21 cellular contexts compared by ENCODE assay signal in the genomic region with DNA sequence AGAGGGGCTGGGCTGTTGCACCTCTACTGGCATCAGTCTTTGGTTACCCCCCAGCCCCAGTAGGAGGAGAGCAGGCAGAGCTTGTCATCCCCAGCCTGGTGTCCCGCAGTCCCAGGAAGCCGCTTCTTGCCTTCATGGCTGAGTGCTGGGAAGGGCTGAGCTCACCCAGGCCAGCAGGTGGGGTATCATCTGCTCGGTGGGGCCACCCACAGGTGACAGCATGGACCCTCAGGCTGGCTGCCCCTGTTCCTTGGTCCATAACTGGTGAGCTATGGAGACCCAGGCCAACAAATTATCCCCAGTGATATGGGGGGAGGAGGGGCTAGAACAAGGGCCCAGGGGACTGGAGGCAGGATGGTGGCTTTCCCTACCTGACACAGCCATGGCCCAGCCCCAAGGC. TPM values are rescaled to one million over a fixed set of nuclear protein-coding genes. Genes with fewer than 3 reads are reported as not detected.
DNase-seq lines count a peak whose midpoint lies in the region; ATAC-seq, FAIRE-seq and TF ChIP-seq lines count a peak whose summit lies in the region.
"Had no signal": no experiment of that assay in that cellular context is flagged by ENCODE, and none has a peak within 500 bp of the region (broad histone marks: within the 10 kb centered on the region; RNA-seq: fewer than 3 reads in every experiment).

No MANE protein-coding gene starts in this region.

- 0 out of 5 replicates have a peak, but pooled peaks cover 4 to 5% of the 10 kb centered on the region in 2 experiments for H3K27me3 ChIP-seq in K562 (ENCODE audit: control insufficient read depth in 2 of 2, insufficient read depth in 2 of 2, low read length in 2 of 2)
- H3K27me3 ChIP-seq in body of pancreas: no peaks in the 10 kb centered on the region

- ATAC-seq in K562 (peak; percentile 24; the same call in 2 of the 3 replicates), body of pancreas (no peak)
- ATAC-seq: Right ventricle myocardium inferior had no signal

- no peaks in the 10 kb centered on the region for H3K79me2 ChIP-seq in K562 (ENCODE audit: control insufficient read depth, insufficient read depth, low read length)

- H3K9me3 Mint-ChIP-seq in progenitor cell of endocrine pancreas (ENCODE audit: low read depth): no peaks in the 10 kb centered on the region
- H3K9me3 Mint-ChIP-seq: T-helper 1 cell treated with Interleukin-12 subunit alpha and Interleukin-12 subunit beta and Interleukin-4 antibody, amounts not matched to agents 30 μg/mL and 1 μg/mL, for 36 hours had no signal

- no peak overlapping the region for H3K4me3 ChIP-seq in K562
- H3K4me3 ChIP-seq in body of pancreas: no peak overlapping the region
- H3K4me3 ChIP-seq: SK-N-MC had no signal

- no peak overlapping the region for H3K27ac ChIP-seq in K562 (ENCODE audit: extremely low read depth, low read depth, low read length)
- H3K27ac ChIP-seq in body of pancreas: no peak overlapping the region
- H3K27ac ChIP-seq: SK-N-MC had no signal

- TF ChIP-seq POLR2A in K562 (conservative IDR thresholded peaks at IDR 0.05) (no peak), body of pancreas (IDR thresholded peaks at IDR 0.05) (no peak)

- no peaks in the 10 kb centered on the region for H3K9me1 ChIP-seq in K562 (ENCODE audit: control insufficient read depth, insufficient read depth, low read length)

- H3K27ac Mint-ChIP-seq in progenitor cell of endocrine pancreas: no peak overlapping the region
- H3K27ac Mint-ChIP-seq: T-helper 1 cell treated with Interleukin-12 subunit alpha and Interleukin-12 subunit beta and Interleukin-4 antibody, amounts not matched to agents 30 μg/mL and 1 μg/mL, for 36 hours had no signal

- H3K4me1 ChIP-seq in K562 (replicated peaks in 1 of 2; ENCODE audit: control insufficient read depth in 2 of 2, insufficient read depth in 2 of 2, low read length in 2 of 2) (peaks cover 10 to 28% of the 10 kb centered on the region in 2 experiments; a peak in 4 of 5 replicates), body of pancreas (peaks cover 21% of the 10 kb centered on the region)

- H3K36me3 ChIP-seq in K562 (ENCODE audit: control insufficient read depth, insufficient read depth, low read length) (no peaks in the 10 kb centered on the region), body of pancreas (replicated peaks in 1 of 2; ENCODE audit: insufficient read depth in 1 of 2, low read depth in 2 of 2) (no peaks in the 10 kb centered on the region)

- BruUV-seq in K562 (replicated peaks; lab: Mats Ljungman, UMichigan): no TSS peak

- no peak overlapping the region for H2AFZ ChIP-seq in K562 (ENCODE audit: low read depth, low read length)

- no peak overlapping the region for H3K9ac ChIP-seq in K562 (ENCODE audit: insufficient read depth in 1 of 2, low read depth in 2 of 2, low read length in 2 of 2)

- CTCF ChIA-PET in K562 (lab: Yijun Ruan, JAX; ENCODE audit: low intra/inter-chr PET ratio): no interaction called here

- no peak overlapping the region for H3K4me2 ChIP-seq in K562 (ENCODE audit: insufficient read depth, low read length)

- no peaks in the 10 kb centered on the region for H4K20me1 ChIP-seq in K562 (replicated peaks; ENCODE audit: control insufficient read depth, insufficient read depth, low read length)

- WGBS in K562 (ENCODE audit: insufficient coverage, low coverage, missing lambda C conversion rate): 50% methylated on average over 2 of the region's 3 CpGs
- 93 to 100% methylated on average over 1 to 3 of the region's 3 CpGs for WGBS in body of pancreas, 2 donors

- in situ Hi-C loops in K562 (cut with MboI): no loop called here

- no peak overlapping the region for H3K4me3 Mint-ChIP-seq in progenitor cell of endocrine pancreas (ENCODE audit: low read depth)
- H3K4me3 Mint-ChIP-seq: T-helper 1 cell treated with Interleukin-12 subunit alpha and Interleukin-12 subunit beta and Interleukin-4 antibody, amounts not matched to agents 30 μg/mL and 1 μg/mL, for 36 hours had no signal

- no peaks in the 10 kb centered on the region for H3K9me3 ChIP-seq in K562 (replicated peaks; ENCODE audit: control insufficient read depth, insufficient read depth, low read depth, low read length)
- no peaks in the 10 kb centered on the region for H3K9me3 ChIP-seq in body of pancreas

- intact Hi-C loops in K562 (cut with micrococcal nuclease): no loop called here
- intact Hi-C loops in posterior cingulate gyrus (cut with DNase I): no loop called here
- intact Hi-C loops in body of pancreas (cut with DNase I): no loop called here

- no peaks in the 10 kb centered on the region for H3K36me3 Mint-ChIP-seq in progenitor cell of endocrine pancreas (ENCODE audit: insufficient read depth)

- no peak for TF ChIP-seq RAD21 in K562 (CRISPR knock-in tag; conservative IDR thresholded peaks at IDR 0.05 in 1 of 2, IDR thresholded peaks at IDR 0.05 in 1 of 2)

- TF ChIP-seq EP300 in K562 (IDR thresholded peaks at IDR 0.05; ENCODE audit: low read length): no peak

- POLR2A ChIA-PET in K562 (lab: Yijun Ruan, JAX): no interaction called here

- no peak for FAIRE-seq in K562 (lab: Jason Lieb, UNC)
- FAIRE-seq: GM12892 had no signal

- DNase-seq in HuH-7 (ENCODE audit: low spot score) (peak; percentile 93), K562 (ENCODE audit: extremely low read depth in 1 of 4, low spot score in 3 of 4) (no peak), progenitor cell of endocrine pancreas (ENCODE audit: low spot score, unreplicated experiment) (no peak), posterior cingulate gyrus (no peak), body of pancreas (no peak), DMS153 treated with DMSO at 0.1 percent for 48 hours (lab: John Stamatoyannopoulos, UW; ENCODE audit: unreplicated experiment) (no peak)
- DNase-seq: C1 segment of cervical spinal cord; DMS153; H7; NCI-H1048; NCI-H146; NCI-H2081 treated with DMSO at 0.1 percent for 48 hours; NCI-H226; NCI-H69; NK-92 treated with Interleukin-12 subunit alpha and Interleukin-12 subunit beta, amount 100 ng/mL, for 24 hours had no signal

- peak; percentile 9 for TF ChIP-seq CTCF in GM12873 (IDR thresholded peaks at IDR 0.05; ENCODE audit: insufficient read depth, low read depth, low read length, missing control alignments)
- TF ChIP-seq CTCF in K562 (IDR thresholded peaks at IDR 0.05 in 2 of 3, conservative IDR thresholded peaks at IDR 0.05 in 1 of 3; ENCODE audit: insufficient read depth in 2 of 3, low read depth in 1 of 3, low read length in 3 of 3): peak; percentile 22 to 93 (median 43); a peak in 4 of 6 replicates
- peak; percentile 18 for TF ChIP-seq CTCF in progenitor cell of endocrine pancreas (IDR thresholded peaks at IDR 0.05; ENCODE audit: unreplicated experiment)
- TF ChIP-seq CTCF in body of pancreas (IDR thresholded peaks at IDR 0.05): no peak

- peaks cover 13% of the 10 kb centered on the region for H3K4me1 Mint-ChIP-seq in progenitor cell of endocrine pancreas (ENCODE audit: low read depth)

- peaks cover 5% of the 10 kb centered on the region for H3K27me3 Mint-ChIP-seq in progenitor cell of endocrine pancreas

TF ChIP-seq in K562, 482 proteins besides CTCF, POLR2A, EP300 and RAD21 (continues in another document):
- TF ChIP-seq TRIM24 (IDR thresholded peaks at IDR 0.05): no peak

RNA-seq across cellular contexts. Expression of gene RHOD, which starts 6.5 kb away (rescaled TPM):
- total RNA-seq in K562 (2011; cell fraction: chromatin; rRNA removed; ENCODE audit: low replicate concordance): not detected in 2 replicates
- not detected in 2 replicates for total RNA-seq in K562 (2011; cell fraction: nucleolus; rRNA removed)
- not detected in 2 replicates for total RNA-seq in K562 (2011; cell fraction: nucleoplasm; rRNA removed)
- total RNA-seq in K562 (2014; rRNA removed) (not detected in 2 replicates), K562 (2014; rRNA removed; fragmentation: Illumina TruSeq; extraction: Trizol) (not detected in 2 replicates), K562 (2015; rRNA removed; fragmentation: Illumina TruSeq; extraction: Trizol) (not detected in 2 replicates), K562 (2021) (not detected in 2 replicates), progenitor cell of endocrine pancreas (16.4 and 20.6 TPM in 2 replicates), body of pancreas (10 to 100 TPM; 19.1 to 33.5 TPM)
- polyA plus RNA-seq in K562 (2011; rRNA removed) (not detected in 2 replicates), K562 (2014; fragmentation: Illumina TruSeq; extraction: Trizol) (not detected in 2 replicates), K562 (2014; fragmentation: Nextera tagmentation; extraction: Ambion mirVana) (not detected), K562 (2014; rRNA removed) (not detected in 2 replicates)
- polyA plus RNA-seq in K562 (2011; cell fraction: cytosol; rRNA removed): not detected in 2 replicates
- not detected in 2 replicates for polyA plus RNA-seq in K562 (2011; cell fraction: nucleus; rRNA removed)
- polyA plus RNA-seq in K562 (2012): not detected in 2 replicates
- not detected in 2 replicates for polyA minus RNA-seq in K562 (2011; rRNA and poly(A)+ RNA removed)
- 1.3 and 1.7 TPM in 2 replicates for polyA minus RNA-seq in K562 (2011; cell fraction: cytosol; rRNA and poly(A)+ RNA removed)
- 0.27 and 0.33 TPM in 2 replicates for polyA minus RNA-seq in K562 (2011; cell fraction: nucleus; rRNA and poly(A)+ RNA removed)
- total RNA-seq: G401 had no signal

RNA-seq across cellular contexts. Expression of gene SYT12, which starts 27.2 kb away (rescaled TPM):
- 0.14 and 0.32 TPM in 2 replicates for total RNA-seq in K562 (2011; cell fraction: chromatin; rRNA removed; ENCODE audit: low replicate concordance)
- 0.13 and 0.17 TPM in 2 replicates for total RNA-seq in K562 (2011; cell fraction: nucleolus; rRNA removed)
- 0.15 TPM in 1 of 2 replicates, not detected in the other for total RNA-seq in K562 (2011; cell fraction: nucleoplasm; rRNA removed)
- total RNA-seq in K562 (2014; rRNA removed): not detected in 2 replicates
- 0.11 TPM in 1 of 2 replicates, not detected in the other for total RNA-seq in K562 (2014; rRNA removed; fragmentation: Illumina TruSeq; extraction: Trizol)
- total RNA-seq in K562 (2015; rRNA removed; fragmentation: Illumina TruSeq; extraction: Trizol): 0.11 TPM in 1 of 2 replicates, not detected in the other
- total RNA-seq in K562 (2021): not detected in 2 replicates
- polyA plus RNA-seq in K562 (2011; rRNA removed): 0.01 and 0.03 TPM in 2 replicates
- 0.01 and 0.04 TPM in 2 replicates for polyA plus RNA-seq in K562 (2011; cell fraction: cytosol; rRNA removed)
- 0.04 and 0.13 TPM in 2 replicates for polyA plus RNA-seq in K562 (2011; cell fraction: nucleus; rRNA removed)
- polyA plus RNA-seq in K562 (2012): 0.08 and 0.21 TPM in 2 replicates
- 0.03 TPM in 1 of 2 replicates, not detected in the other for polyA plus RNA-seq in K562 (2014; fragmentation: Illumina TruSeq; extraction: Trizol)
- not detected for polyA plus RNA-seq in K562 (2014; fragmentation: Nextera tagmentation; extraction: Ambion mirVana)
- polyA plus RNA-seq in K562 (2014; rRNA removed): 0.03 and 0.07 TPM in 2 replicates
- polyA minus RNA-seq in K562 (2011; rRNA and poly(A)+ RNA removed): 0.04 TPM in 1 of 2 replicates, not detected in the other
- not detected in 2 replicates for polyA minus RNA-seq in K562 (2011; cell fraction: cytosol; rRNA and poly(A)+ RNA removed)
- 0.13 and 0.22 TPM in 2 replicates for polyA minus RNA-seq in K562 (2011; cell fraction: nucleus; rRNA and poly(A)+ RNA removed)
- total RNA-seq in progenitor cell of endocrine pancreas: 0.20 and 0.22 TPM in 2 replicates
- total RNA-seq in body of pancreas: under 1 TPM in 1 of 2 donors, not detected in 1; 0.78 TPM

Comparison
In these comparisons a context has a peak if more than half of its experiments do, and no peak if none do; other contexts are left out.
1. CTCF ChIP-seq: peak in GM12873 (single experiment), K562 (3 of 3) and progenitor cell of endocrine pancreas (single experiment); none in body of pancreas (0 of 7).
2. RNA of gene RHOD, which starts 6.5 kb away (total RNA-seq): 19.1 to 33.5 TPM in body of pancreas and 16.4 to 20.6 TPM in progenitor cell of endocrine pancreas; not detected in K562; every median in the first group is over 10 times any median in the second.